1 cellular context compared by ENCODE assay signal in the genomic region with DNA sequence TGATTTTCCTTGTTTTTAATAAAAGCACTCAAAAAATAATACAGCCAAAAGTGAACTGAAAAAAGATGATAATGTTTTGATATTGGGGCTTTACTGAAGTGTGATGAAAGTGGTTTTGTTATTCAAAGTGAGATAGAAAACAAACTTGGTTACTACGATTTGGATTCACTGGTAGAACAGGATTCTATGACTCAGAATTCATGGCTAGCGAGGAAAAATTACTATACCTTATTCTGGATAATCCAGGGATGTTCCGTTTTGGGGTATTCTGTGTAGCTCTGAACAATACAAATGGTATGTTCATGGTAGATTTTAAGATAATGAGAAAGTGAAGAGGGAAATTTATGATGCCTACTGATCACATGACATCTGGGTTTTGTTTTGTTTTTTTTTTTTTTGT.
TF ChIP-seq lines count a peak whose summit lies in the region.

No MANE protein-coding gene starts in this region.

TF ChIP-seq in SK-N-SH treated with all-trans-retinoic acid at 6 μM for 48 hours, 23 proteins besides CTCF, POLR2A, EP300 and RAD21 (continued from another document):
- TF ChIP-seq, protein P1, sequence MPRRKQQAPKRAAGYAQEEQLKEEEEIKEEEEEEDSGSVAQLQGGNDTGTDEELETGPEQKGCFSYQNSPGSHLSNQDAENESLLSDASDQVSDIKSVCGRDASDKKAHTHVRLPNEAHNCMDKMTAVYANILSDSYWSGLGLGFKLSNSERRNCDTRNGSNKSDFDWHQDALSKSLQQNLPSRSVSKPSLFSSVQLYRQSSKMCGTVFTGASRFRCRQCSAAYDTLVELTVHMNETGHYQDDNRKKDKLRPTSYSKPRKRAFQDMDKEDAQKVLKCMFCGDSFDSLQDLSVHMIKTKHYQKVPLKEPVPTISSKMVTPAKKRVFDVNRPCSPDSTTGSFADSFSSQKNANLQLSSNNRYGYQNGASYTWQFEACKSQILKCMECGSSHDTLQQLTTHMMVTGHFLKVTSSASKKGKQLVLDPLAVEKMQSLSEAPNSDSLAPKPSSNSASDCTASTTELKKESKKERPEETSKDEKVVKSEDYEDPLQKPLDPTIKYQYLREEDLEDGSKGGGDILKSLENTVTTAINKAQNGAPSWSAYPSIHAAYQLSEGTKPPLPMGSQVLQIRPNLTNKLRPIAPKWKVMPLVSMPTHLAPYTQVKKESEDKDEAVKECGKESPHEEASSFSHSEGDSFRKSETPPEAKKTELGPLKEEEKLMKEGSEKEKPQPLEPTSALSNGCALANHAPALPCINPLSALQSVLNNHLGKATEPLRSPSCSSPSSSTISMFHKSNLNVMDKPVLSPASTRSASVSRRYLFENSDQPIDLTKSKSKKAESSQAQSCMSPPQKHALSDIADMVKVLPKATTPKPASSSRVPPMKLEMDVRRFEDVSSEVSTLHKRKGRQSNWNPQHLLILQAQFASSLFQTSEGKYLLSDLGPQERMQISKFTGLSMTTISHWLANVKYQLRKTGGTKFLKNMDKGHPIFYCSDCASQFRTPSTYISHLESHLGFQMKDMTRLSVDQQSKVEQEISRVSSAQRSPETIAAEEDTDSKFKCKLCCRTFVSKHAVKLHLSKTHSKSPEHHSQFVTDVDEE (CRISPR knock-in tag; IDR thresholded peaks at IDR 0.05), result no peak
- TF ChIP-seq ZNF8 (CRISPR knock-in tag; IDR thresholded peaks at IDR 0.05) (no peak), ZNF565 (CRISPR knock-in tag; conservative IDR thresholded peaks at IDR 0.05; ENCODE audit: low read depth) (no peak), CSDC2 (CRISPR knock-in tag; IDR thresholded peaks at IDR 0.05) (no peak), RARB (CRISPR knock-in tag; IDR thresholded peaks at IDR 0.05) (no peak), ZFP30 (CRISPR knock-in tag; IDR thresholded peaks at IDR 0.05) (no peak)
TF ChIP-seq in SK-N-SH treated with all-trans-retinoic acid at 6 μM for 48 hours: peak in this region for 0.
